20 cellular contexts compared by ENCODE assay signal in genomic region chr6:40791004-40791403, GRCh38.
A peak's percentile ranks its signal among the peaks of the same experiment; 100 is the strongest.
DNase-seq lines count a peak whose midpoint lies in the region; ATAC-seq and TF ChIP-seq lines count a peak whose summit lies in the region.
"Had no signal": no experiment of that assay in that cellular context is flagged by ENCODE, and none has a peak within 500 bp of the region (broad histone marks: within the 10 kb centered on the region; RNA-seq: fewer than 3 reads in every experiment).

No MANE protein-coding gene starts in this region.

- no peaks in the 10 kb centered on the region for H3K4me1 ChIP-seq in mucosa of descending colon (ENCODE audit: low read depth)
- H3K4me1 ChIP-seq: HAP-1, pancreas had no signal

- intact Hi-C loops in mucosa of descending colon (cut with DNase I, micrococcal nuclease) = no loop called here

- H3K36me3 ChIP-seq in mucosa of descending colon (ENCODE audit: low read depth) = no peaks in the 10 kb centered on the region
- H3K36me3 ChIP-seq: HAP-1, pancreas, upper lobe of left lung had no signal

- no peaks in the 10 kb centered on the region for H3K9me3 ChIP-seq in mucosa of descending colon
- H3K9me3 ChIP-seq: HAP-1, pancreas, upper lobe of left lung had no signal

- H3K4me3 ChIP-seq in Jurkat, Clone E6-1 (ENCODE audit: low read length) = no peak overlapping the region
- no peak overlapping the region for H3K4me3 ChIP-seq in epithelial cell of esophagus (ENCODE audit: low read length)
- no peak overlapping the region for H3K4me3 ChIP-seq in mucosa of descending colon
- H3K4me3 ChIP-seq: GM12878, HAP-1, pancreas, skin epidermis, upper lobe of left lung had no signal

- TF ChIP-seq CTCF in epithelial cell of esophagus (IDR thresholded peaks at IDR 0.05; ENCODE audit: insufficient read depth, low read depth, low read length, missing control alignments) (no peak), mucosa of descending colon (IDR thresholded peaks at IDR 0.05) (no peak)

- DNase-seq in NCI-H82 (lab: John Stamatoyannopoulos, UW) = peak; percentile 66
- DNase-seq in NCI-H82 treated with DMSO at 0.1 percent for 48 hours (lab: John Stamatoyannopoulos, UW; ENCODE audit: unreplicated experiment) = no peak
- peak; percentile 39 for DNase-seq in Jurkat, Clone E6-1 (ENCODE audit: low read depth, low spot score)
- DNase-seq in epithelial cell of esophagus (ENCODE audit: low read depth) = peak; percentile 59
- no peak for DNase-seq in mucosa of descending colon
- DNase-seq in DMS79 treated with DMSO at 0.1 percent for 48 hours (lab: John Stamatoyannopoulos, UW) = no peak
- DNase-seq in NCI-H146 (lab: John Stamatoyannopoulos, UW) = no peak
- DNase-seq: 8988T; activated naive CD8-positive, alpha-beta T cell treated with anti-CD3 and anti-CD28 coated beads, Interleukin-2, amount 50 U/mL, for 24 hours; activated T-cell treated with anti-CD3 and anti-CD28 coated beads, Interleukin-2, amount 50 U/mL, for 24 hours; CD4-positive, alpha-beta T cell; EL; pancreas; RPMI8226; stimulated activated naive B cell treated with anti-CD40 and anti-IgM and Interleukin-4, amounts not matched to agents 10 μg/mL and 1 μg/mL and 100 μg/mL, for 72 hours; upper lobe of left lung had no signal

- ATAC-seq in mucosa of descending colon (peak; percentile 15), SK-N-SH treated with all-trans-retinoic acid at 6 μM for 48 hours (no peak)
- ATAC-seq: activated naive CD8-positive, alpha-beta T cell treated with anti-CD3 and anti-CD28 coated beads, Interleukin-2, amount 50 U/mL, for 24 hours; GM12878; pancreas; stimulated activated naive B cell treated with anti-CD40 and anti-IgM and Interleukin-4, amounts not matched to agents 10 μg/mL and 1 μg/mL and 100 μg/mL, for 72 hours had no signal

TF ChIP-seq in SK-N-SH treated with all-trans-retinoic acid at 6 μM for 48 hours, 23 proteins besides CTCF, POLR2A, EP300 and RAD21:
- TF ChIP-seq ZNF565 (CRISPR knock-in tag; conservative IDR thresholded peaks at IDR 0.05; ENCODE audit: low read depth) (no peak), TSHZ2 (CRISPR knock-in tag; IDR thresholded peaks at IDR 0.05) (no peak), OSR1 (CRISPR knock-in tag; IDR thresholded peaks at IDR 0.05) (no peak), TCF4 (CRISPR knock-in tag; IDR thresholded peaks at IDR 0.05; ENCODE audit: borderline replicate concordance) (no peak), SNAI2 (CRISPR knock-in tag; IDR thresholded peaks at IDR 0.05) (no peak), ARNTL (CRISPR knock-in tag; IDR thresholded peaks at IDR 0.05; ENCODE audit: borderline replicate concordance, low read depth) (no peak), ZC3H10 (CRISPR knock-in tag; IDR thresholded peaks at IDR 0.05) (no peak)

Comparison
In these comparisons a context has a peak if more than half of its experiments do, and no peak if none do; other contexts are left out.
1. DNase-seq: peak in NCI-H82 (single experiment), Jurkat, Clone E6-1 (single experiment) and epithelial cell of esophagus (single experiment); none in NCI-H82 treated with DMSO at 0.1 percent for 48 hours (single experiment), mucosa of descending colon (0 of 3), DMS79 treated with DMSO at 0.1 percent for 48 hours (single experiment) and NCI-H146 (single experiment).